In the genomic region with DNA sequence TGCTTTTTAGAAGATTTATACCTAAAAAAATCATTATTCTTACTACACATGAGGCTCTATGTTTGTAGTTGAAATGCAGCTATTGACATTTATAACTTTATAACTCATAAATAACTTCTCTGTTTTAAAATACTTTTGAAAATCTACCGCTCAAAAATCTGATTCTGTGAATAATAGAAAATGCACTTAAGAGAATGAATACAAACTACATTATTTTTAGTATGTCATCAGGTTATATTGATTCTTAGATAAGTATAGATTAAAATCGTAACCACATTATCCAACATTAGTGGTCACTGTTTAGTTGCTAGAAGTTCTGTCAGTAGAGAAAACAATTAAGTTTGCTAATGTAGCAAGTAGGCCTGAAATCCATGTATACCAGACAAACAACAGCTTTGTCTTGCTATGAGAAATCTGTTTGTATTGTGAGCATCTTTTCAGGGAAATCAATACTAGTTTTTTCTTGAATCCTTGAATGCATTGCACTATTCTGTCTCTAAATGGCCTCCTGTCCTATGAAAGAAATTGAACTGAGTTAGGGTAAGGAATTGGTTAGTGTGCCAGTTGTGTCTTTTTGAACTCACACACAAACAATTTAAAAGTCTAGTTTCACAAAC, we compare ENCODE assay signal across 29 cellular contexts.
"Had no signal": no experiment of that assay in that cellular context is flagged by ENCODE, and none has a peak within 500 bp of the region (broad histone marks: within the 10 kb centered on the region; RNA-seq: fewer than 3 reads in every experiment).

No MANE protein-coding gene starts in this region.

- H3K4me3 ChIP-seq: K562, SJSA1 had no signal

- H3K9me3 ChIP-seq: SJSA1 had no signal

- DNase-seq: activated CD4-positive, alpha-beta memory T cell treated with anti-CD3 and anti-CD28 coated beads for 36 hours; activated CD4-positive, alpha-beta T cell treated with anti-CD3 and anti-CD28 coated beads, Interleukin-2, amount 10 ng/mL, durations not matched to agents 7 days and 5 days; activated CD4-positive, CD25-positive, alpha-beta regulatory T cell; activated CD8-positive, alpha-beta memory T cell treated with anti-CD3 and anti-CD28 coated beads for 24 hours; activated gamma-delta T cell; activated naive CD4-positive, alpha-beta T cell treated with anti-CD3 and anti-CD28 coated beads for 36 hours; activated T-cell treated with anti-CD3 and anti-CD28 coated beads for 4 hours; activated T-cell treated with anti-CD3 and anti-CD28 coated beads, Interleukin-2, amount 50 U/mL, for 48 hours; amygdala; Karpas-422; NCI-H1048; NCI-H2029; NCI-H2107; NCI-H2171 treated with DMSO at 0.1 percent for 48 hours; NCI-H226; NCI-H510A; NK-92 treated with Interleukin-12 subunit alpha and Interleukin-12 subunit beta, amount 100 ng/mL, for 24 hours; OCI-M1; Right ventricle myocardium superior; T-helper 1 cell had no signal

- H3K36me3 ChIP-seq: SJSA1 had no signal

- H3K9me3 Mint-ChIP-seq: activated CD4-positive, alpha-beta memory T cell treated with anti-CD3 and anti-CD28 coated beads for 36 hours; activated CD4-positive, alpha-beta T cell treated with anti-CD3 and anti-CD28 coated beads, Interleukin-2, amount 10 ng/mL, durations not matched to agents 7 days and 5 days; activated naive CD4-positive, alpha-beta T cell treated with anti-CD3 and anti-CD28 coated beads for 36 hours; activated T-helper 17 cell treated with anti-CD3 and anti-CD28 coated beads, Interleukin-2, amount 50 U/mL, for 72 hours; central memory CD8-positive, alpha-beta T cell had no signal

- FAIRE-seq: astrocyte, K562 had no signal

- H3K27ac ChIP-seq: RWPE1, SJSA1, VCaP had no signal

- H3K4me3 Mint-ChIP-seq: activated CD4-positive, alpha-beta memory T cell treated with anti-CD3 and anti-CD28 coated beads for 36 hours; activated CD4-positive, alpha-beta T cell treated with anti-CD3 and anti-CD28 coated beads, Interleukin-2, amount 10 ng/mL, durations not matched to agents 7 days and 5 days; activated naive CD4-positive, alpha-beta T cell treated with anti-CD3 and anti-CD28 coated beads for 36 hours; activated naive CD8-positive, alpha-beta T cell; activated T-helper 17 cell treated with anti-CD3 and anti-CD28 coated beads, Interleukin-2, amount 50 U/mL, for 72 hours; brain; central memory CD8-positive, alpha-beta T cell had no signal

- H3K36me3 Mint-ChIP-seq: activated CD4-positive, alpha-beta memory T cell treated with anti-CD3 and anti-CD28 coated beads for 36 hours; activated naive CD8-positive, alpha-beta T cell; brain had no signal

- H3K4me1 ChIP-seq: SJSA1 had no signal

- H3K27ac Mint-ChIP-seq: activated CD4-positive, alpha-beta memory T cell treated with anti-CD3 and anti-CD28 coated beads for 36 hours; activated CD4-positive, alpha-beta T cell treated with anti-CD3 and anti-CD28 coated beads, Interleukin-2, amount 10 ng/mL, durations not matched to agents 7 days and 5 days; activated naive CD4-positive, alpha-beta T cell treated with anti-CD3 and anti-CD28 coated beads for 36 hours; activated naive CD8-positive, alpha-beta T cell; activated T-helper 17 cell treated with anti-CD3 and anti-CD28 coated beads, Interleukin-2, amount 50 U/mL, for 72 hours; brain had no signal

- H3K27me3 Mint-ChIP-seq: activated CD4-positive, alpha-beta memory T cell treated with anti-CD3 and anti-CD28 coated beads for 36 hours; activated CD4-positive, alpha-beta T cell treated with anti-CD3 and anti-CD28 coated beads, Interleukin-2, amount 10 ng/mL, durations not matched to agents 7 days and 5 days; activated naive CD8-positive, alpha-beta T cell; activated T-helper 17 cell treated with anti-CD3 and anti-CD28 coated beads, Interleukin-2, amount 50 U/mL, for 72 hours; brain; central memory CD8-positive, alpha-beta T cell had no signal

- H3K27me3 ChIP-seq: SJSA1 had no signal

- H3K4me1 Mint-ChIP-seq: activated CD4-positive, alpha-beta T cell treated with anti-CD3 and anti-CD28 coated beads, Interleukin-2, amount 10 ng/mL, durations not matched to agents 7 days and 5 days; activated T-helper 17 cell treated with anti-CD3 and anti-CD28 coated beads, Interleukin-2, amount 50 U/mL, for 72 hours; central memory CD8-positive, alpha-beta T cell had no signal
